26 cellular contexts compared by ENCODE assay signal in genomic region chrX:103742339-103742738, GRCh38. TPM values are rescaled to one million over a fixed set of nuclear protein-coding genes. Genes with fewer than 3 reads are reported as not detected.
"Had no signal": no experiment of that assay in that cellular context is flagged by ENCODE, and none has a peak within 500 bp of the region (broad histone marks: within the 10 kb centered on the region; RNA-seq: fewer than 3 reads in every experiment).

No MANE protein-coding gene starts in this region.

- H3K36me3 Mint-ChIP-seq: activated CD4-positive, alpha-beta memory T cell treated with anti-CD3 and anti-CD28 coated beads for 36 hours; activated naive CD8-positive, alpha-beta T cell; naive B cell had no signal

- H3K4me1 Mint-ChIP-seq: activated CD4-positive, alpha-beta T cell treated with anti-CD3 and anti-CD28 coated beads for 36 hours; naive B cell had no signal

- H3K27me3 ChIP-seq: brain microvascular endothelial cell, transverse colon, uterus had no signal

- H3K36me3 ChIP-seq: brain microvascular endothelial cell, left ventricle myocardium inferior, transverse colon, uterus had no signal

- H3K4me3 Mint-ChIP-seq: activated CD4-positive, alpha-beta memory T cell treated with anti-CD3 and anti-CD28 coated beads for 36 hours; activated CD4-positive, alpha-beta T cell treated with anti-CD3 and anti-CD28 coated beads for 36 hours; activated naive CD8-positive, alpha-beta T cell; activated T-helper 1 cell treated with anti-CD3 and anti-CD28 coated beads, Interleukin-12 subunit alpha, Interleukin-12 subunit beta, Interleukin-2, Interleukin-4 antibody, amounts not matched to agents 30 ng/mL and 10 ng/mL and 1 ng/mL, durations not matched to agents 14 hours and 24 hours and 36 hours; naive B cell; neural crest cell; stimulated activated naive CD8-positive, alpha-beta T cell treated with anti-CD3 and anti-CD28 coated beads, Interleukin-15, Interleukin-2, amounts not matched to agents 100 ng/mL and 50 ng/mL, for 24 hours; T-helper 2 cell treated with Interferon-gamma antibody and Interleukin-4, amounts not matched to agents 5 μg/mL and 100 μg/mL, for 36 hours had no signal

- ATAC-seq: activated CD4-positive, alpha-beta T cell treated with anti-CD3 and anti-CD28 coated beads for 36 hours; psoas muscle; right cardiac atrium had no signal

- H3K4me3 ChIP-seq: dorsolateral prefrontal cortex, left ventricle myocardium inferior, psoas muscle, skin epidermis, transverse colon, uterus had no signal

- H3K9me3 Mint-ChIP-seq: activated CD4-positive, alpha-beta memory T cell treated with anti-CD3 and anti-CD28 coated beads for 36 hours; activated T-helper 1 cell treated with anti-CD3 and anti-CD28 coated beads, Interleukin-12 subunit alpha, Interleukin-12 subunit beta, Interleukin-2, Interleukin-4 antibody, amounts not matched to agents 30 ng/mL and 10 ng/mL and 1 ng/mL, durations not matched to agents 14 hours and 24 hours and 36 hours; neural crest cell; stimulated activated naive CD8-positive, alpha-beta T cell treated with anti-CD3 and anti-CD28 coated beads, Interleukin-15, Interleukin-2, amounts not matched to agents 100 ng/mL and 50 ng/mL, for 24 hours; T-helper 2 cell treated with Interferon-gamma antibody and Interleukin-4, amounts not matched to agents 5 μg/mL and 100 μg/mL, for 36 hours had no signal

- H3K27ac Mint-ChIP-seq: activated CD4-positive, alpha-beta memory T cell treated with anti-CD3 and anti-CD28 coated beads for 36 hours; activated CD4-positive, alpha-beta T cell treated with anti-CD3 and anti-CD28 coated beads for 36 hours; activated naive CD8-positive, alpha-beta T cell; activated T-helper 1 cell treated with anti-CD3 and anti-CD28 coated beads, Interleukin-12 subunit alpha, Interleukin-12 subunit beta, Interleukin-2, Interleukin-4 antibody, amounts not matched to agents 30 ng/mL and 10 ng/mL and 1 ng/mL, durations not matched to agents 14 hours and 24 hours and 36 hours; stimulated activated naive CD8-positive, alpha-beta T cell treated with anti-CD3 and anti-CD28 coated beads, Interleukin-15, Interleukin-2, amounts not matched to agents 100 ng/mL and 50 ng/mL, for 24 hours; T-helper 2 cell treated with Interferon-gamma antibody and Interleukin-4, amounts not matched to agents 5 μg/mL and 100 μg/mL, for 36 hours had no signal

- H3K9me3 ChIP-seq: left ventricle myocardium inferior, psoas muscle, transverse colon, uterus had no signal

- DNase-seq: activated CD4-positive, alpha-beta memory T cell treated with anti-CD3 and anti-CD28 coated beads for 36 hours; activated CD4-positive, alpha-beta T cell treated with anti-CD3 and anti-CD28 coated beads for 36 hours; activated gamma-delta T cell treated with Interleukin-2 at 50 U/mL for 16 hours; activated T-cell treated with anti-CD3 and anti-CD28 coated beads for 4 hours; brain microvascular endothelial cell; central memory CD4-positive, alpha-beta T cell; dorsolateral prefrontal cortex; hypothalamus; left ventricle myocardium inferior; mammary epithelial cell; naive B cell; psoas muscle; right cardiac atrium; transverse colon; uterus had no signal

- H3K27ac ChIP-seq: brain microvascular endothelial cell, dorsolateral prefrontal cortex, left ventricle myocardium inferior, psoas muscle, skin epidermis, transverse colon, uterus had no signal

- H3K4me1 ChIP-seq: left ventricle myocardium inferior, psoas muscle, transverse colon, uterus had no signal

RNA-seq across cellular contexts. Expression of gene TMEM31, which starts 31.6 kb away (rescaled TPM):
- total RNA-seq: activated T-helper 1 cell treated with anti-CD3 and anti-CD28 coated beads, Interleukin-12 subunit alpha, Interleukin-12 subunit beta, Interleukin-2, Interleukin-4 antibody, amounts not matched to agents 30 ng/mL and 10 ng/mL and 1 ng/mL, durations not matched to agents 14 hours and 24 hours and 36 hours; epithelial cell of proximal tubule; frontal cortex; kidney epithelial cell; left ventricle myocardium inferior; mammary epithelial cell; mononuclear cell; osteoblast; psoas muscle; transverse colon had no signal

RNA-seq across cellular contexts. Expression of gene PLP1, which starts 34.3 kb away (rescaled TPM):
- total RNA-seq: activated CD4-positive, alpha-beta memory T cell treated with anti-CD3 and anti-CD28 coated beads for 36 hours; activated CD4-positive, alpha-beta T cell treated with anti-CD3 and anti-CD28 coated beads for 36 hours; activated T-helper 1 cell treated with anti-CD3 and anti-CD28 coated beads, Interleukin-12 subunit alpha, Interleukin-12 subunit beta, Interleukin-2, Interleukin-4 antibody, amounts not matched to agents 30 ng/mL and 10 ng/mL and 1 ng/mL, durations not matched to agents 14 hours and 24 hours and 36 hours; epithelial cell of proximal tubule; kidney epithelial cell; mammary epithelial cell; mononuclear cell had no signal
